In genomic region chr2:149817206-149817605, GRCh38 we compare ENCODE assay signal across 15 cellular contexts.
A peak's percentile ranks its signal among the peaks of the same experiment; 100 is the strongest.
DNase-seq lines count a peak whose midpoint lies in the region; ATAC-seq and TF ChIP-seq lines count a peak whose summit lies in the region.
"Had no signal": no experiment of that assay in that cellular context is flagged by ENCODE, and none has a peak within 500 bp of the region (broad histone marks: within the 10 kb centered on the region; RNA-seq: fewer than 3 reads in every experiment).

No MANE protein-coding gene starts in this region.

- peak; percentile 30 for DNase-seq in GM04504 (ENCODE audit: low read depth)
- DNase-seq in astrocyte of the hippocampus (ENCODE audit: low read depth, low spot score) = peak; percentile 70
- DNase-seq in left kidney (ENCODE audit: low read depth, low spot score) = peak; percentile 5
- DNase-seq in stromal cell of bone marrow (ENCODE audit: low read depth) = peak; percentile 48
- DNase-seq in NCI-H1417 (lab: John Stamatoyannopoulos, UW) = no peak
- no peak for DNase-seq in NCI-H524 treated with DMSO at 0.1 percent for 48 hours (lab: John Stamatoyannopoulos, UW)
- no peak for DNase-seq in adrenal gland
- DNase-seq: DMS 273 treated with DMSO at 0.1 percent for 48 hours, NCI-H2029 treated with DMSO at 0.1 percent for 48 hours, NCI-H510A treated with DMSO at 0.1 percent for 48 hours, RPMI8226 had no signal

- TF ChIP-seq POLR2A in adrenal gland (IDR thresholded peaks at IDR 0.05) = no peak

- no peaks in the 10 kb centered on the region for H3K27me3 ChIP-seq in adrenal gland
- H3K27me3 ChIP-seq: BLaER1 treated with 17β-estradiol and CSF1 and Interleukin-3, amounts not matched to agents 10 nM and 100 nM had no signal

- no peak for TF ChIP-seq CTCF in adrenal gland (IDR thresholded peaks at IDR 0.05)

- H3K36me3 ChIP-seq in adrenal gland (replicated peaks in 1 of 2) = no peaks in the 10 kb centered on the region
- H3K36me3 ChIP-seq: BLaER1 treated with 17β-estradiol and CSF1 and Interleukin-3, amounts not matched to agents 10 nM and 100 nM had no signal

- H3K4me3 ChIP-seq in adrenal gland = no peak overlapping the region
- H3K4me3 ChIP-seq: BLaER1 treated with 17β-estradiol and CSF1 and Interleukin-3, amounts not matched to agents 10 nM and 100 nM had no signal

- intact Hi-C loops in adrenal gland (cut with DNase I) = no loop called here

- no peaks in the 10 kb centered on the region for H3K4me1 ChIP-seq in adrenal gland (replicated peaks in 1 of 2)
- H3K4me1 ChIP-seq: BLaER1 treated with 17β-estradiol and CSF1 and Interleukin-3, amounts not matched to agents 10 nM and 100 nM had no signal

- no peak overlapping the region for H3K27ac ChIP-seq in adrenal gland
- H3K27ac ChIP-seq: BLaER1 treated with 17β-estradiol and CSF1 and Interleukin-3, amounts not matched to agents 10 nM and 100 nM; KMS-11 had no signal

- ATAC-seq in GM18868 (IDR thresholded peaks at IDR 0.05; ENCODE audit: unreplicated experiment) = no peak
- ATAC-seq: HepG2 had no signal

- H3K9me3 ChIP-seq in adrenal gland (replicated peaks in 1 of 3) = no peaks in the 10 kb centered on the region
- H3K9me3 ChIP-seq: BLaER1 treated with 17β-estradiol and CSF1 and Interleukin-3, amounts not matched to agents 10 nM and 100 nM had no signal

Comparison
In these comparisons a context has a peak if more than half of its experiments do, and no peak if none do; other contexts are left out.
1. DNase-seq: peak in GM04504 (single experiment), astrocyte of the hippocampus (single experiment), left kidney (single experiment) and stromal cell of bone marrow (single experiment); none in NCI-H1417 (0 of 3), NCI-H524 treated with DMSO at 0.1 percent for 48 hours (single experiment) and adrenal gland (0 of 7).